Comparison of ENCODE assay signal across 6 cellular contexts in genomic region chr16:33059654-33060421, GRCh38.
DNase-seq lines count a peak whose midpoint lies in the region; ATAC-seq and TF ChIP-seq lines count a peak whose summit lies in the region.
"Not testable (repeated sequence)": the region's sequence is repeated elsewhere in the genome, so short reads cannot be mapped to it uniquely, and the experiment has no call there.

No MANE protein-coding gene starts in this region.

- intact Hi-C loops in Right ventricle myocardium superior (cut with DNase I); right lobe of liver (cut with DNase I); spleen (cut with DNase I; ENCODE audit: low total_unique reads): not testable (repeated sequence)

- not testable (repeated sequence) for H2AFZ ChIP-seq in Karpas-422 (ENCODE audit: low read length)

- not testable (repeated sequence) for H3K79me2 ChIP-seq in Karpas-422 (ENCODE audit: low read length)

- TF ChIP-seq POLR2A in right lobe of liver (IDR thresholded peaks at IDR 0.05); spleen (IDR thresholded peaks at IDR 0.05): not testable (repeated sequence)

- H3K27me3 ChIP-seq in Karpas-422 (ENCODE audit: low read length); right lobe of liver: not testable (repeated sequence)
- H3K27me3 ChIP-seq in spleen (replicated peaks in 1 of 7), result peaks cover 0 to 14% (median 0%) of the 10 kb centered on the region in 7 donors

- H3K9me2 ChIP-seq in Karpas-422 (replicated peaks; ENCODE audit: insufficient read depth, low read length), result not testable (repeated sequence)

- not testable (repeated sequence) for H3K9ac ChIP-seq in Karpas-422 (ENCODE audit: low read length)

- not testable (repeated sequence) for TF ChIP-seq CTCF in right lobe of liver (IDR thresholded peaks at IDR 0.05); spleen (IDR thresholded peaks at IDR 0.05 in 8 of 11, conservative IDR thresholded peaks at IDR 0.05 in 3 of 11)

- not testable (repeated sequence) for H3K4me3 ChIP-seq in Karpas-422 (ENCODE audit: low read length); right lobe of liver; spleen

- ATAC-seq in Right ventricle myocardium superior (ENCODE audit: poor library complexity); right lobe of liver: not testable (repeated sequence)

- H3K36me3 ChIP-seq in Karpas-422 (ENCODE audit: insufficient read depth, low read length); right lobe of liver; spleen: not testable (repeated sequence)

- H3K27ac ChIP-seq in Karpas-422 (ENCODE audit: low read length); right lobe of liver; spleen: not testable (repeated sequence)

- H3K9me3 ChIP-seq in Karpas-422 (ENCODE audit: low read length); right lobe of liver; spleen: not testable (repeated sequence)

- H3K4me1 ChIP-seq in Karpas-422 (ENCODE audit: low read length); right lobe of liver; spleen: not testable (repeated sequence)

- not testable (repeated sequence) for H3K4me2 ChIP-seq in Karpas-422 (ENCODE audit: low read depth, low read length, poor library complexity, severe bottlenecking)

- DNase-seq in Karpas-422 (peak; percentile 27), Right ventricle myocardium superior (peak; percentile 14), right lobe of liver (peak in 2 of 3 donors; percentile 21 to 37), mesenteric fat pad (ENCODE audit: low spot score) (peak; percentile 26), spleen (peak; percentile 39)
- DNase-seq in activated naive CD4-positive, alpha-beta T cell treated with anti-CD3 and anti-CD28 coated beads, Interleukin-2, amount 50 U/mL, for 16 hours, result peak; percentile 2

- WGBS in right lobe of liver (ENCODE audit: insufficient coverage, low coverage, low lambda C conversion rate, missing lambda C conversion rate), result 40% methylated on average over 14 of the region's 48 CpGs
- 45 to 57% (median 53%) methylated on average over 7 to 37 of the region's 48 CpGs for WGBS in spleen, 5 donors

- not testable (repeated sequence) for H4K20me1 ChIP-seq in Karpas-422 (ENCODE audit: insufficient read depth, low read depth, low read length)
